In genomic region chr10:23095404-23095965, GRCh38 we compare ENCODE assay signal across 8 cellular contexts. TPM values are rescaled to one million over a fixed set of nuclear protein-coding genes. Genes with fewer than 3 reads are reported as not detected.
DNase-seq lines count a peak whose midpoint lies in the region; ATAC-seq and TF ChIP-seq lines count a peak whose summit lies in the region.

TSS of gene MSRB2 (plus strand) at chr10:23095579. CDS start at chr10:23095609, 30 bp downstream.

- H3K4me3 Mint-ChIP-seq in Caco-2 (ENCODE audit: unreplicated experiment): peak within 1 kb of the TSS; percentile 94
- H3K4me3 Mint-ChIP-seq in activated T-cell treated with anti-CD3 and anti-CD28 coated beads, Interleukin-2, amount 50 U/mL, for 24 hours: peak within 1 kb of the TSS; percentile 90

- H3K27me3 Mint-ChIP-seq in Caco-2 (ENCODE audit: insufficient read depth, unreplicated experiment): no peaks in the 10 kb centered on the region
- H3K27me3 Mint-ChIP-seq in activated T-cell treated with anti-CD3 and anti-CD28 coated beads, Interleukin-2, amount 50 U/mL, for 24 hours: no peaks in the 10 kb centered on the region

- H3K9me3 ChIP-seq in Caco-2: peaks cover 12% of the 10 kb centered on the region
- H3K9me3 ChIP-seq in muscle layer of colon (ENCODE audit: low read length): no peaks in the 10 kb centered on the region

- H3K9me3 Mint-ChIP-seq in Caco-2 (ENCODE audit: unreplicated experiment): peaks cover 4% of the 10 kb centered on the region
- peaks cover 5% of the 10 kb centered on the region for H3K9me3 Mint-ChIP-seq in activated T-cell treated with anti-CD3 and anti-CD28 coated beads, Interleukin-2, amount 50 U/mL, for 24 hours

- H3K36me3 Mint-ChIP-seq in Caco-2 (ENCODE audit: insufficient read depth, unreplicated experiment): peaks cover 19% of the 10 kb centered on the region
- H3K36me3 Mint-ChIP-seq in activated T-cell treated with anti-CD3 and anti-CD28 coated beads, Interleukin-2, amount 50 U/mL, for 24 hours (ENCODE audit: low read depth): peaks cover 2% of the 10 kb centered on the region

- DNase-seq in Caco-2 (peak; percentile 90 to 98), HS-5 (ENCODE audit: low read depth) (peak; percentile 38), OCI-M1 (lab: John Stamatoyannopoulos, UW) (peak; percentile 91)
- peak; percentile 75 for DNase-seq in activated T-cell treated with anti-CD3 and anti-CD28 coated beads, Interleukin-2, amount 50 U/mL, for 24 hours
- DNase-seq in stimulated activated CD8-positive, alpha-beta memory T cell treated with anti-CD3 and anti-CD28 coated beads, Interleukin-7, amount 100 ng/mL, for 1 hour (ENCODE audit: low read depth in 2 of 2): peak; percentile 33 to 43

- peaks cover 23% of the 10 kb centered on the region for H3K4me1 Mint-ChIP-seq in Caco-2 (ENCODE audit: low read depth, unreplicated experiment)
- peaks cover 41% of the 10 kb centered on the region for H3K4me1 Mint-ChIP-seq in activated T-cell treated with anti-CD3 and anti-CD28 coated beads, Interleukin-2, amount 50 U/mL, for 24 hours (ENCODE audit: low read depth)

- H3K36me3 ChIP-seq in Caco-2 (ENCODE audit: control insufficient read depth, insufficient read depth, low read length) (no peaks in the 10 kb centered on the region), muscle layer of colon (ENCODE audit: insufficient read depth, low read length) (no peaks in the 10 kb centered on the region)

- H3K4me3 ChIP-seq in Caco-2 (ENCODE audit: low read depth, low read length) (peak within 1 kb of the TSS; percentile 78), muscle layer of colon (ENCODE audit: low read depth in 1 of 2, low read length in 2 of 2) (peak within 1 kb of the TSS; percentile 77 to 90)

- H3K9ac ChIP-seq in muscle layer of colon (ENCODE audit: low read length): peak within 1 kb of the TSS; percentile 86

- H3K27ac Mint-ChIP-seq in Caco-2 (ENCODE audit: unreplicated experiment): peak within 1 kb of the TSS; percentile 83
- H3K27ac Mint-ChIP-seq in activated T-cell treated with anti-CD3 and anti-CD28 coated beads, Interleukin-2, amount 50 U/mL, for 24 hours: peak within 1 kb of the TSS; percentile 94

- CTCF ChIA-PET in Caco-2 (lab: Charles Lee): no interaction called here

- peak within 1 kb of the TSS; percentile 93 for H3K27ac ChIP-seq in muscle layer of colon (ENCODE audit: low read depth, low read length)

- no peaks in the 10 kb centered on the region for H3K27me3 ChIP-seq in Caco-2 (replicated peaks; ENCODE audit: control insufficient read depth, insufficient read depth, low read length)
- H3K27me3 ChIP-seq in muscle layer of colon (ENCODE audit: control insufficient read depth in 1 of 2, insufficient read depth in 2 of 2, low read length in 2 of 2): no peaks in the 10 kb centered on the region

- ATAC-seq in GM19468 (IDR thresholded peaks at IDR 0.05; ENCODE audit: extremely low read depth, unreplicated experiment) (peak; percentile 31), esophagus mucosa (peak; percentile 96)

- intact Hi-C loops in Caco-2 (cut with micrococcal nuclease; ENCODE audit: unreplicated experiment): loop anchor here (5.0 kb wide), 1 partner anchor 342 kb away; the partner anchor contains the start of gene OTUD1

- POLR2A ChIA-PET in Caco-2 (lab: Charles Lee): no interaction called here

- peaks cover 31% of the 10 kb centered on the region for H3K4me1 ChIP-seq in Caco-2
- H3K4me1 ChIP-seq in muscle layer of colon (ENCODE audit: insufficient read depth, low read length): peaks cover 20% of the 10 kb centered on the region

- BruUV-seq in Caco-2 (replicated peaks; lab: Mats Ljungman, UMichigan): no TSS peak

- peak in 1 of 2 experiments; percentile 8 for TF ChIP-seq CTCF in Caco-2 (IDR thresholded peaks at IDR 0.05; ENCODE audit: insufficient read depth in 1 of 2, low read depth in 1 of 2, low read length in 1 of 2, severe bottlenecking in 1 of 2, unreplicated experiment in 1 of 2)

RNA-seq across cellular contexts. Expression of gene MSRB2, which starts in this region (rescaled TPM):
- total RNA-seq in Caco-2 (2022): 11.9 and 13.7 TPM in 2 replicates
- 17.1 TPM for total RNA-seq in esophagus mucosa

Comparison
In these comparisons a context has a peak if more than half of its experiments do, and no peak if none do; other contexts are left out.
1. Peak in every context shown above with its lines: DNase-seq, ATAC-seq, H3K4me3 ChIP-seq and H3K27ac ChIP-seq.
2. DNase-seq: peak in every context shown above with its lines; median percentile 94 in Caco-2; 91 in OCI-M1; 75 in activated T-cell treated with anti-CD3 and anti-CD28 coated beads, Interleukin-2, amount 50 U/mL, for 24 hours; 38 in HS-5; 38 in stimulated activated CD8-positive, alpha-beta memory T cell treated with anti-CD3 and anti-CD28 coated beads, Interleukin-7, amount 100 ng/mL, for 1 hour.